ENCODE assay signal across 12 cellular contexts in genomic region chr13:98976338-98976737, GRCh38. TPM values are rescaled to one million over a fixed set of nuclear protein-coding genes. Genes with fewer than 3 reads are reported as not detected.
DNase-seq lines count a peak whose midpoint lies in the region; ATAC-seq, FAIRE-seq and TF ChIP-seq lines count a peak whose summit lies in the region.
"Had no signal": no experiment of that assay in that cellular context is flagged by ENCODE, and none has a peak within 500 bp of the region (broad histone marks: within the 10 kb centered on the region; RNA-seq: fewer than 3 reads in every experiment).

No MANE protein-coding gene starts in this region.

- peaks cover 48% of the 10 kb centered on the region for H3K4me1 ChIP-seq in CD8-positive, alpha-beta T cell (ENCODE audit: insufficient read depth, low read length)
- peaks cover 50% of the 10 kb centered on the region for H3K4me1 ChIP-seq in endothelial cell of umbilical vein (ENCODE audit: control insufficient read depth, extremely low read depth, insufficient read depth, low read length)

- no peak for DNase-seq in CD8-positive, alpha-beta T cell
- peak; percentile 51 for DNase-seq in MV-4-11 (lab: John Stamatoyannopoulos, UW)
- DNase-seq in endothelial cell of umbilical vein (ENCODE audit: low read depth, low spot score) = no peak
- no peak for DNase-seq in osteocyte (ENCODE audit: extremely low spot score, unreplicated experiment)
- DNase-seq in NCI-H2196 (lab: John Stamatoyannopoulos, UW; ENCODE audit: unreplicated experiment) = no peak
- DNase-seq in mesenteric fat pad (ENCODE audit: low spot score) = no peak
- DNase-seq in HEK293T (ENCODE audit: extremely low spot score) = no peak
- DNase-seq: activated CD8-positive, alpha-beta memory T cell treated with anti-CD3 and anti-CD28 coated beads, Interleukin-2, amount 50 U/mL, for 4 hours; DMS53; spleen had no signal

- H3K4me3 Mint-ChIP-seq in CD8-positive, alpha-beta T cell = no peak overlapping the region
- peak overlapping the region; percentile 70 for H3K4me3 Mint-ChIP-seq in osteocyte (ENCODE audit: unreplicated experiment)
- H3K4me3 Mint-ChIP-seq in activated T-helper 17 cell treated with anti-CD3 and anti-CD28 coated beads, Interleukin-2, amount 50 U/mL, for 72 hours = no peak overlapping the region

- no peaks in the 10 kb centered on the region for H3K27me3 Mint-ChIP-seq in CD8-positive, alpha-beta T cell (ENCODE audit: low read depth)
- H3K27me3 Mint-ChIP-seq in osteocyte (ENCODE audit: unreplicated experiment) = no peaks in the 10 kb centered on the region
- no peaks in the 10 kb centered on the region for H3K27me3 Mint-ChIP-seq in activated T-helper 17 cell treated with anti-CD3 and anti-CD28 coated beads, Interleukin-2, amount 50 U/mL, for 72 hours

- no peaks in the 10 kb centered on the region for H3K36me3 ChIP-seq in CD8-positive, alpha-beta T cell (ENCODE audit: insufficient read depth, low read length)
- H3K36me3 ChIP-seq in endothelial cell of umbilical vein (ENCODE audit: control insufficient read depth in 2 of 2, extremely low read depth in 1 of 2, insufficient read depth in 2 of 2, low read length in 2 of 2) = no peaks in the 10 kb centered on the region
- H3K36me3 ChIP-seq: spleen had no signal

- H2AFZ ChIP-seq in endothelial cell of umbilical vein (ENCODE audit: low read depth, low read length) = no peak overlapping the region

- H3K9me3 Mint-ChIP-seq in CD8-positive, alpha-beta T cell = no peaks in the 10 kb centered on the region
- no peaks in the 10 kb centered on the region for H3K9me3 Mint-ChIP-seq in osteocyte (ENCODE audit: unreplicated experiment)
- H3K9me3 Mint-ChIP-seq in activated T-helper 17 cell treated with anti-CD3 and anti-CD28 coated beads, Interleukin-2, amount 50 U/mL, for 72 hours = no peaks in the 10 kb centered on the region

- H3K4me3 ChIP-seq in CD8-positive, alpha-beta T cell (ENCODE audit: low read depth, low read length) = no peak overlapping the region
- H3K4me3 ChIP-seq in endothelial cell of umbilical vein (replicated peaks in 1 of 3; ENCODE audit: insufficient read depth in 1 of 3, low read depth in 1 of 3, low read length in 3 of 3) = peak overlapping the region; percentile 47 to 100 (median 86)

- H3K9me1 ChIP-seq in endothelial cell of umbilical vein (replicated peaks; ENCODE audit: control insufficient read depth, extremely low read depth, insufficient read depth, low read length) = no peaks in the 10 kb centered on the region

- POLR2A ChIA-PET in CD8-positive, alpha-beta T cell (lab: Charles Lee) = interaction anchor here (0.7 kb wide), 1 partner anchor 47 kb away, joined by 3 read pairs; no protein-coding TSS in a partner anchor
- POLR2A ChIA-PET in endothelial cell of umbilical vein (lab: Charles Lee) = interaction anchor here (1.1 to 1.6 kb wide), 4 partner anchors 10 to 86 kb away, joined by 3 to 7 read pairs (median 4); no protein-coding TSS in a partner anchor
- POLR2A ChIA-PET in HEK293T (lab: Yijun Ruan, JAX) = interaction anchor here (0.7 kb wide), 1 partner anchor 32 kb away, joined by 3 read pairs; no protein-coding TSS in a partner anchor

- no peaks in the 10 kb centered on the region for H3K36me3 Mint-ChIP-seq in CD8-positive, alpha-beta T cell
- H3K36me3 Mint-ChIP-seq in osteocyte (ENCODE audit: unreplicated experiment) = no peaks in the 10 kb centered on the region
- H3K36me3 Mint-ChIP-seq in activated T-helper 17 cell treated with anti-CD3 and anti-CD28 coated beads, Interleukin-2, amount 50 U/mL, for 72 hours (ENCODE audit: low read depth) = no peaks in the 10 kb centered on the region

- no peak for ATAC-seq in CD8-positive, alpha-beta T cell
- no peak for ATAC-seq in activated T-helper 17 cell treated with anti-CD3 and anti-CD28 coated beads, Interleukin-2, amount 50 U/mL, for 72 hours (replicated peaks)
- ATAC-seq: Panc1 had no signal

- no peaks in the 10 kb centered on the region for H3K27me3 ChIP-seq in CD8-positive, alpha-beta T cell (ENCODE audit: insufficient read depth, low read length)
- H3K27me3 ChIP-seq in endothelial cell of umbilical vein (ENCODE audit: control insufficient read depth in 2 of 2, insufficient read depth in 2 of 2, low read length in 2 of 2) = no peaks in the 10 kb centered on the region
- H3K27me3 ChIP-seq: spleen had no signal

- CTCF ChIA-PET in CD8-positive, alpha-beta T cell (lab: Charles Lee) = interaction anchor here (0.6 to 0.7 kb wide), 2 partner anchors 30 to 336 kb away, joined by 3 read pairs; no protein-coding TSS in a partner anchor
- CTCF ChIA-PET in endothelial cell of umbilical vein (lab: Charles Lee) (interaction anchor here (0.9 to 3.8 kb wide), 10 partner anchors 9 to 290 kb away, joined by 3 to 37 read pairs (median 7); no protein-coding TSS in a partner anchor), HEK293T (lab: Yijun Ruan, JAX) (no interaction called here)

- H3K9me3 ChIP-seq in CD8-positive, alpha-beta T cell (ENCODE audit: low read length) = no peaks in the 10 kb centered on the region
- H3K9me3 ChIP-seq in endothelial cell of umbilical vein (replicated peaks; ENCODE audit: control insufficient read depth, insufficient read depth, low read length) = no peaks in the 10 kb centered on the region
- H3K9me3 ChIP-seq: spleen had no signal

- intact Hi-C loops in CD8-positive, alpha-beta T cell (cut with DNase I, micrococcal nuclease) = no loop called here
- intact Hi-C loops in endothelial cell of umbilical vein (cut with micrococcal nuclease) = loop anchor here (5.0 kb wide), 2 partner anchors 84 to 111 kb away; no protein-coding TSS in a partner anchor

- H3K4me1 Mint-ChIP-seq in CD8-positive, alpha-beta T cell (ENCODE audit: low read depth) = peaks cover 76% of the 10 kb centered on the region
- peaks cover 43% of the 10 kb centered on the region for H3K4me1 Mint-ChIP-seq in osteocyte (ENCODE audit: unreplicated experiment)
- H3K4me1 Mint-ChIP-seq in activated T-helper 17 cell treated with anti-CD3 and anti-CD28 coated beads, Interleukin-2, amount 50 U/mL, for 72 hours = peaks cover 4% of the 10 kb centered on the region

- peak overlapping the region; percentile 87 for H3K27ac Mint-ChIP-seq in CD8-positive, alpha-beta T cell
- peak overlapping the region; percentile 76 for H3K27ac Mint-ChIP-seq in osteocyte (ENCODE audit: unreplicated experiment)
- no peak overlapping the region for H3K27ac Mint-ChIP-seq in activated T-helper 17 cell treated with anti-CD3 and anti-CD28 coated beads, Interleukin-2, amount 50 U/mL, for 72 hours

- no peak for TF ChIP-seq POLR2A in endothelial cell of umbilical vein (IDR thresholded peaks at IDR 0.05; ENCODE audit: low read depth, low read length)

- H3K4me2 ChIP-seq in endothelial cell of umbilical vein (ENCODE audit: insufficient read depth, low read length) = peak overlapping the region; percentile 98

- no peak for TF ChIP-seq CTCF in CD8-positive, alpha-beta T cell (IDR thresholded peaks at IDR 0.05)
- TF ChIP-seq CTCF in endothelial cell of umbilical vein (IDR thresholded peaks at IDR 0.05; ENCODE audit: extremely low read depth in 1 of 2, insufficient read depth in 1 of 2, low read depth in 1 of 2, low read length in 2 of 2) = no peak
- no peak for TF ChIP-seq CTCF in osteocyte (IDR thresholded peaks at IDR 0.05)

- H3K27ac ChIP-seq in CD8-positive, alpha-beta T cell (ENCODE audit: low read depth, low read length) = no peak overlapping the region
- H3K27ac ChIP-seq in endothelial cell of umbilical vein (ENCODE audit: insufficient read depth, low read depth, low read length) = peak overlapping the region; percentile 97

- BruUV-seq in endothelial cell of umbilical vein (replicated peaks; lab: Mats Ljungman, UMichigan) = TSS peak; percentile 57

- H3K9ac ChIP-seq in endothelial cell of umbilical vein (replicated peaks; ENCODE audit: extremely low read depth, insufficient read depth, low read length) = peak overlapping the region; percentile 99

- H3K79me2 ChIP-seq in endothelial cell of umbilical vein (ENCODE audit: control insufficient read depth, insufficient read depth, low read length) = peaks cover 58% of the 10 kb centered on the region

- dilution Hi-C loops in endothelial cell of umbilical vein (cut with MboI; ENCODE audit: extremely low pct_ligation_motif_present, low sequenced_read_pairs) = no loop called here

- FAIRE-seq in endothelial cell of umbilical vein (lab: Jason Lieb, UNC) = no peak

- H4K20me1 ChIP-seq in endothelial cell of umbilical vein (replicated peaks; ENCODE audit: control insufficient read depth, extremely low read depth, insufficient read depth, low read length) = no peaks in the 10 kb centered on the region

TF ChIP-seq in endothelial cell of umbilical vein, 7 proteins besides CTCF, POLR2A, EP300 and RAD21 (continues in another document):
- no peak for TF ChIP-seq MAX (IDR thresholded peaks at IDR 0.05; ENCODE audit: insufficient read depth, insufficient read length)
- no peak for TF ChIP-seq JUN (IDR thresholded peaks at IDR 0.05; ENCODE audit: borderline replicate concordance, insufficient read depth, insufficient read length, low read depth)
- no peak for TF ChIP-seq EZH2 (IDR thresholded peaks at IDR 0.05; ENCODE audit: borderline replicate concordance, low read depth, low read length, severe bottlenecking)

TF ChIP-seq in HEK293T, 16 proteins besides CTCF, POLR2A, EP300 and RAD21 (continues in another document):
- TF ChIP-seq SUZ12 (IDR thresholded peaks at IDR 0.05) = no peak
- TF ChIP-seq TARDBP (IDR thresholded peaks at IDR 0.05) = no peak
- TF ChIP-seq LEF1 (IDR thresholded peaks at IDR 0.05; ENCODE audit: borderline replicate concordance) = no peak
- no peak for TF ChIP-seq PKNOX1 (IDR thresholded peaks at IDR 0.05)

RNA-seq across cellular contexts. Expression of gene DOCK9, which starts 1.5 kb away (rescaled TPM):
- total RNA-seq in CD8-positive, alpha-beta T cell = 10 to 100 TPM; 66.3 to 75.5 TPM
- total RNA-seq in endothelial cell of umbilical vein (323 and 334 TPM in 2 replicates), osteocyte (23.9 and 24.1 TPM in 2 replicates), mesenteric fat pad (127 TPM)
- polyA plus RNA-seq in endothelial cell of umbilical vein = 129 and 147 TPM in 2 replicates
- 157 and 160 TPM in 2 replicates for polyA plus RNA-seq in endothelial cell of umbilical vein (2011; cell fraction: cytosol; rRNA removed)
- polyA plus RNA-seq in endothelial cell of umbilical vein (2011; cell fraction: nucleus; rRNA removed) = 346 and 384 TPM in 2 replicates
- polyA plus RNA-seq in endothelial cell of umbilical vein (2012) = 202 and 235 TPM in 2 replicates
- polyA minus RNA-seq in endothelial cell of umbilical vein = 346 and 363 TPM in 2 replicates
- polyA minus RNA-seq in endothelial cell of umbilical vein (2011; cell fraction: cytosol; rRNA and poly(A)+ RNA removed) = 17.8 TPM
- polyA minus RNA-seq in endothelial cell of umbilical vein (2011; cell fraction: nucleus; rRNA and poly(A)+ RNA removed) = 536 and 739 TPM in 2 replicates
- total RNA-seq in activated T-helper 17 cell treated with anti-CD3 and anti-CD28 coated beads, Interleukin-2, amount 50 U/mL, for 72 hours = 10 to 100 TPM; 50.2 to 70.4 TPM
